ENCODE assay signal across 12 cellular contexts in the genomic region with DNA sequence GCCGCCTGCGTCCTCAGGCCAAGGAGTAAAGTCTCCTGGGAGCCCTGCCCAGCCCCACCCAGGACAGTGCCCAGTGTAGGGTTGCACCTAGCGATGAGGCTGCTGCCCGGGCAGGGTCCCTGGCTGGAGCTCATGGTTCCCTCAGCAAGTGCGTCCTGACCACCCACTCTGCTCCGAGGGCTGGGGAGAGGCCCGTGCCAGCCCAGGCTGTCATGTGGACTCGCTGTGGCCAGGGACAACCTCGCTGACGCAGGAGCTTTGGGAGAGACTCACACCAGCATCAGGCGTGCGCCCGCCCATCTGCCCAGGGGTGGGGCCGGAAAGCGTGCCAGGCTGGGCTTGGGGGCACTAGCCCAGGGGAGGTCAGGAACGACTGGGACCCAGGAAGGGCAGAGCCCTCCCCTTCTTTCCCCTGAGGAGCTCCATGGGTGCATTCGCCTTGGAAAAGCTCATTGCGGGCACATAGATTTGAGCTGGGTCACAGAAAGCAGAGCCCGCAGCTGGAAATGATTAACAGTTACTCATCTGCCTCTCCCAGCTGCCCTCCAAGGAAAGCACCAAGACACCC. TPM values are rescaled to one million over a fixed set of nuclear protein-coding genes. Genes with fewer than 3 reads are reported as not detected.
DNase-seq lines count a peak whose midpoint lies in the region; ATAC-seq, FAIRE-seq and TF ChIP-seq lines count a peak whose summit lies in the region.
"Had no signal": no experiment of that assay in that cellular context is flagged by ENCODE, and none has a peak within 500 bp of the region (broad histone marks: within the 10 kb centered on the region; RNA-seq: fewer than 3 reads in every experiment).

No MANE protein-coding gene starts in this region.

- H3K36me3 ChIP-seq in breast epithelium = no peaks in the 10 kb centered on the region

- H3K4me1 ChIP-seq in breast epithelium = no peaks in the 10 kb centered on the region

- TF ChIP-seq CTCF in MCF 10A (IDR thresholded peaks at IDR 0.05; ENCODE audit: unreplicated experiment) (no peak), breast epithelium (IDR thresholded peaks at IDR 0.05) (no peak), RWPE1 (conservative IDR thresholded peaks at IDR 0.05; ENCODE audit: low read depth) (no peak), fibroblast of pulmonary artery (IDR thresholded peaks at IDR 0.05; ENCODE audit: low read length, missing control alignments) (no peak)

- intact Hi-C loops in MCF 10A (cut with micrococcal nuclease) (loop anchor here (2.0 kb wide), 1 partner anchor 30 kb away; no protein-coding TSS in a partner anchor), breast epithelium (cut with DNase I; ENCODE audit: low total_unique reads) (no loop called here)

- no TSS peak for BruUV-seq in MCF 10A (replicated peaks; lab: Mats Ljungman, UMichigan)

- H3K4me3 ChIP-seq in breast epithelium (no peak overlapping the region), fibroblast of pulmonary artery (replicated peaks; ENCODE audit: low read depth, low read length) (no peak overlapping the region)

- H3K4me1 Mint-ChIP-seq in MCF 10A (ENCODE audit: insufficient read depth, unreplicated experiment) = peaks cover 6% of the 10 kb centered on the region
- H3K4me1 Mint-ChIP-seq: memory B cell, T-helper 17 cell had no signal

- H3K27me3 Mint-ChIP-seq in MCF 10A (ENCODE audit: insufficient read depth, unreplicated experiment) = no peaks in the 10 kb centered on the region
- H3K27me3 Mint-ChIP-seq: T-helper 17 cell had no signal

- H3K36me3 Mint-ChIP-seq in MCF 10A (ENCODE audit: insufficient read depth, unreplicated experiment) = no peaks in the 10 kb centered on the region
- H3K36me3 Mint-ChIP-seq: memory B cell had no signal

- H3K9me3 ChIP-seq in breast epithelium = no peaks in the 10 kb centered on the region

- no peak for FAIRE-seq in urothelium cell line (lab: Jason Lieb, UNC)
- FAIRE-seq: frontal cortex had no signal

- H3K27me3 ChIP-seq in breast epithelium = peaks cover 0 to 32% of the 10 kb centered on the region in 2 donors

- no peak overlapping the region for H3K4me3 Mint-ChIP-seq in MCF 10A (ENCODE audit: unreplicated experiment)
- H3K4me3 Mint-ChIP-seq: memory B cell, T-helper 17 cell had no signal

- CTCF ChIA-PET in MCF 10A (lab: Yijun Ruan, JAX) (interaction anchor here (0.5 to 2.4 kb wide), 6 partner anchors 9 to 208 kb away, joined by 3 to 15 read pairs (median 4); no protein-coding TSS in a partner anchor), RWPE1 (lab: Yijun Ruan, JAX) (interaction anchor here (0.6 to 1.6 kb wide), 7 partner anchors 8 to 755 kb away, joined by 3 to 8 read pairs (median 4); no protein-coding TSS in a partner anchor)

- no peak for TF ChIP-seq POLR2A in breast epithelium (IDR thresholded peaks at IDR 0.05)

- no peaks in the 10 kb centered on the region for H3K9me3 Mint-ChIP-seq in MCF 10A (ENCODE audit: unreplicated experiment)
- H3K9me3 Mint-ChIP-seq: memory B cell had no signal

- H3K27ac ChIP-seq in breast epithelium (no peak overlapping the region), RWPE1 (peak overlapping the region; percentile 88)

- ATAC-seq in GM21515 (IDR thresholded peaks at IDR 0.05; ENCODE audit: unreplicated experiment) = no peak
- ATAC-seq: T-helper 17 cell had no signal

- DNase-seq in MCF 10A (ENCODE audit: unreplicated experiment) (peak; percentile 59), breast epithelium (ENCODE audit: low spot score in 2 of 2) (no peak), RWPE1 (ENCODE audit: low spot score) (peak; percentile 78), fibroblast of pulmonary artery (ENCODE audit: low read depth) (peak; percentile 5), urothelium cell line (ENCODE audit: low spot score) (peak; percentile 77), NCI-H1694 (lab: John Stamatoyannopoulos, UW) (no peak), hippocampal formation (lab: John Stamatoyannopoulos, UW) (no peak)
- DNase-seq: NCI-H524 treated with DMSO at 0.1 percent for 48 hours, T-helper 17 cell had no signal

- POLR2A ChIA-PET in MCF 10A (lab: Yijun Ruan, JAX) (interaction anchor here (0.6 to 2.3 kb wide), 8 partner anchors 10 to 239 kb away, joined by 3 to 8 read pairs (median 5); partner anchors contain the start of gene TCF25), RWPE1 (lab: Yijun Ruan, JAX; ENCODE audit: low non-redundant PET) (interaction anchor here (0.9 kb wide), 1 partner anchor 33 kb away, joined by 4 read pairs; no protein-coding TSS in a partner anchor)

- H3K27ac Mint-ChIP-seq in MCF 10A (ENCODE audit: low read depth, unreplicated experiment) = no peak overlapping the region
- H3K27ac Mint-ChIP-seq: memory B cell, T-helper 17 cell had no signal

RNA-seq across cellular contexts. Expression of gene DPEP1, which starts 19.7 kb away (rescaled TPM):
- 0.29 and 0.82 TPM in 2 replicates for total RNA-seq in MCF 10A (2022)
- under 1 TPM; 0.59 to 0.98 (median 0.80) TPM for total RNA-seq in breast epithelium
- total RNA-seq: T-helper 17 cell had no signal

RNA-seq across cellular contexts. Expression of gene CHMP1A, which starts 24.4 kb away (rescaled TPM):
- total RNA-seq in MCF 10A (2022) (59.7 and 62.4 TPM in 2 replicates), breast epithelium (10 to 100 TPM; 67.5 to 100.0 (median 86.2) TPM)

RNA-seq across cellular contexts. Expression of gene SPATA33, which starts 24.5 kb away (rescaled TPM):
- total RNA-seq in MCF 10A (2022) (7.2 and 9.5 TPM in 2 replicates), breast epithelium (1 to 10 TPM; 3.8 to 7.2 (median 5.9) TPM)

RNA-seq across cellular contexts. Expression of gene CDK10, which starts 53.3 kb away (rescaled TPM):
- 73.0 and 83.4 TPM in 2 replicates for total RNA-seq in MCF 10A (2022)
- total RNA-seq in breast epithelium = 10 to 100 TPM; 31.2 to 84.9 (median 67.2) TPM

RNA-seq across cellular contexts. Expression of gene CPNE7, which starts 57.6 kb away (rescaled TPM):
- total RNA-seq in MCF 10A (2022) (86.8 and 92.4 TPM in 2 replicates), breast epithelium (1 to 10 TPM in 2 of 3 donors, not detected in 1; 1.2 to 4.9 TPM)

Comparison
In these comparisons a context has a peak if more than half of its experiments do, and no peak if none do; other contexts are left out.
1. DNase-seq: peak in MCF 10A (single experiment), RWPE1 (single experiment), fibroblast of pulmonary artery (single experiment) and urothelium cell line (single experiment); none in breast epithelium (0 of 2), NCI-H1694 (single experiment) and hippocampal formation (0 of 2).